In the genomic region with DNA sequence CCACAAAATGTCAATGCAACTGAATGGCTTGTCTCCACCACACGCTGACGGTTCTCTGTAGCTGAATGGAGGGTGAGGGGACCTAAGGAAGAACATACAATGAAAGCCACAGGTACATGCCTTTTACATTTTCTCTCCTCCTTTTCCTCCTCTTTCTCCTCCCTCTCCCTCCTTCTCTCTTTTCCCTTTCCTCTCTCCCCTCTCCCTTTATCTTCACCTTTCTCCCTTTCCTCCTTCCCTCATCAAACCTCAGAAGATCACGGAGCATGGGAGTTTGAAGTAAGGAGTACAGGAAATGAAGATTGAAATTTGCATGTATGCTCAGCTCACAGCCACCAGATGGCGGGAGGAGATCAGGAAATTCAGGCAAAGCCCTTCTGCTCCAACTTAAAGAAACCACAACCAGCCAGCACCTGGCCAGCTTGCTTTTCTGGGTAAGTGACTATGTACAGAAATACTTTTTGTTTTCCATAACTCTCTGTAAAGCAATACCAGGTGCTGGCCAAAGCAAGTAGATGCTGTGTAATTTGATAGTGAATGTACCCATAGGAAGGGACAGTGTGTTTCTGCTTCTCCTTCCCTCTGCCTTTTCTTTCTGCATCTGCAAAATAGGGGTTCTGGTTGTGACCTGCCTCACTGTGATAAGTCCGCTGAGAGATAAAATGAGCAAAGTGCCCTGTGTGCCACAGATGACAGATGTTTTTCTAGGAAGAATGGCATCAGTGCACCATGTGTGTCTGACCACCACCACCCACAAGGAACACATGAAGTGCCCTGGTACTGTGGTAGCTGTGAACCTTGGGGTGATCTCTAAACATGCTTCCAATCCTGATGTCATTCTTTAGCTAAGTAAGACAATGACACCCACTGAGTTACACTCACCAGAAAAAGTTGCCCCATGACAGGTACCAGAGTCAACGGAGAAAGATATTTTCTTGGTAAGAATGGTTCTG, we compare ENCODE assay signal across 8 cellular contexts. TPM values are rescaled to one million over a fixed set of nuclear protein-coding genes. Genes with fewer than 3 reads are reported as not detected.
DNase-seq lines count a peak whose midpoint lies in the region; ATAC-seq and TF ChIP-seq lines count a peak whose summit lies in the region.

No MANE protein-coding gene starts in this region.

- no peak overlapping the region for H3K27ac ChIP-seq in right lobe of liver

- intact Hi-C loops in right lobe of liver (cut with DNase I) = loop anchor here (10.0 kb wide), 2 partner anchors 293 to 353 kb away; no protein-coding TSS in a partner anchor

- peak; percentile 73 for DNase-seq in EL
- DNase-seq in NCI-H345 treated with DMSO at 0.1 percent for 48 hours (lab: John Stamatoyannopoulos, UW; ENCODE audit: unreplicated experiment) = peak; percentile 75
- peak; percentile 93 for DNase-seq in choroid plexus epithelial cell (ENCODE audit: low read depth)
- DNase-seq in right lobe of liver = peak; percentile 57 to 71 (median 64)
- peak; percentile 53 for DNase-seq in stimulated activated CD8-positive, alpha-beta memory T cell treated with anti-CD3 and anti-CD28 coated beads, Interleukin-12 subunit alpha, Interleukin-12 subunit beta, amount 100 ng/mL, for 1 hour (ENCODE audit: low read depth)

- no peaks in the 10 kb centered on the region for H3K4me1 ChIP-seq in right lobe of liver

- 8% methylated on average over 5 of the region's 6 CpGs for WGBS in right lobe of liver (ENCODE audit: insufficient coverage, low coverage, low lambda C conversion rate, missing lambda C conversion rate)

- TF ChIP-seq CTCF in choroid plexus epithelial cell (conservative IDR thresholded peaks at IDR 0.05; ENCODE audit: low read depth, low read length) (peak; percentile 91), right lobe of liver (IDR thresholded peaks at IDR 0.05) (peak; percentile 80 to 96 (median 83))

- peak; percentile 75 for ATAC-seq in HG02763 (IDR thresholded peaks at IDR 0.05; ENCODE audit: unreplicated experiment)
- ATAC-seq in activated CD4-positive, CD25-positive, alpha-beta regulatory T cell treated with anti-CD3 and anti-CD28 coated beads, Interleukin-2, amount 50 U/mL, for 24 hours = peak; percentile 48 to 63
- ATAC-seq in right lobe of liver = peak; percentile 93 to 97 (median 94)
- ATAC-seq in HG03159 (IDR thresholded peaks at IDR 0.05; ENCODE audit: unreplicated experiment) = no peak

- H3K27me3 ChIP-seq in right lobe of liver = no peaks in the 10 kb centered on the region

- no peaks in the 10 kb centered on the region for H3K36me3 ChIP-seq in right lobe of liver

- no peaks in the 10 kb centered on the region for H3K9me3 ChIP-seq in right lobe of liver

- no peak for TF ChIP-seq POLR2A in right lobe of liver (IDR thresholded peaks at IDR 0.05)

- H3K4me3 ChIP-seq in choroid plexus epithelial cell (ENCODE audit: low read depth, low read length) = no peak overlapping the region
- H3K4me3 ChIP-seq in right lobe of liver = no peak overlapping the region

RNA-seq across cellular contexts. Expression of a gene that starts 18.6 kb away (rescaled TPM):
- total RNA-seq in right lobe of liver = 10 to 100 TPM; 18.1 to 45.2 (median 23.8) TPM
